Comparison of ENCODE assay signal across 11 cellular contexts in the genomic region with DNA sequence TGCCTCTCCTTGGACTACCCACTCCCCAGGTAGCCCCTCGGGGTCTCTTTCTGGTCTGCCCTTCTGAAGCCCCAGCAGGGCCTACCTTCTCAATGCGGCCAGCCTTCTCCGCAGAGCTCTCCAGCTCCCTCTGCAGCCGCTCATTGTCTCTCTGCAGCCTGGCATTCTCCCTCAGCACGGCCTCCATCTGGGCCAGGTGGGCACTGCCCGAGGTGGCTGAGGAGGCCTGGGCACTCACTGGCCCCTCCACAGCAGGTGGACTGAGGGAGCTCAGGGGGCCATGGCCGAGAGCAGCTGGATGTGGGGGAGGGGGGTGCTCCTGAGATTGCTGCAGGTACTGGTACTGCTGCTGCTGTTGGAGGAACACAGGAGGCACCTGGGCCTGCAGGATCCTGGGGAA. TPM values are rescaled to one million over a fixed set of nuclear protein-coding genes. Genes with fewer than 3 reads are reported as not detected.
DNase-seq lines count a peak whose midpoint lies in the region; ATAC-seq, FAIRE-seq and TF ChIP-seq lines count a peak whose summit lies in the region.
"Had no signal": no experiment of that assay in that cellular context is flagged by ENCODE, and none has a peak within 500 bp of the region (broad histone marks: within the 10 kb centered on the region; RNA-seq: fewer than 3 reads in every experiment).

No MANE protein-coding gene starts in this region.

- FAIRE-seq in HepG2 (lab: Jason Lieb, UNC) = no peak
- FAIRE-seq: GM18507 had no signal

- TF ChIP-seq EP300 in HepG2 (IDR thresholded peaks at IDR 0.05; ENCODE audit: low read depth in 2 of 2, low read length in 2 of 2) (no peak), HepG2 (CRISPR knock-in tag; IDR thresholded peaks at IDR 0.05; ENCODE audit: borderline replicate concordance) (no peak)

- CTCF ChIA-PET in HepG2 (lab: Yijun Ruan, JAX; ENCODE audit: low intra/inter-chr PET ratio, low total read pairs) = no interaction called here

- H3K36me3 Mint-ChIP-seq in GM23338 (ENCODE audit: low read depth) = peaks cover 93% of the 10 kb centered on the region

- H3K4me1 Mint-ChIP-seq in GM23338 = peaks cover 70% of the 10 kb centered on the region

- POLR2A ChIA-PET in HepG2 (lab: Yijun Ruan, JAX) = interaction anchor here (0.5 to 1.5 kb wide), 4 partner anchors 9 to 58 kb away, joined by 3 to 9 read pairs (median 4); no protein-coding TSS in a partner anchor

- BruUV-seq in HepG2 (replicated peaks; lab: Mats Ljungman, UMichigan) = no TSS peak

- DNase-seq in GM23338 (ENCODE audit: low spot score) (no peak), body of pancreas (no peak), HepG2 (ENCODE audit: low spot score) (no peak), testis (no peak), amniotic stem cell (lab: John Stamatoyannopoulos, UW) (no peak)
- DNase-seq: SHP77 treated with DMSO at 0.1 percent for 48 hours had no signal

- H3K27ac ChIP-seq in GM23338 (ENCODE audit: low read depth) = no peak overlapping the region
- peak overlapping the region in 3 of 4 donors; percentile 98 to 99 (median 98) for H3K27ac ChIP-seq in body of pancreas
- no peak overlapping the region for H3K27ac ChIP-seq in HepG2 (ENCODE audit: extremely low read length, insufficient read depth, low read length)
- peak overlapping the region; percentile 98 for H3K27ac ChIP-seq in subcutaneous abdominal adipose tissue (ENCODE audit: low read depth, low read length)
- peak overlapping the region in 1 of 2 donors; percentile 14 for H3K27ac ChIP-seq in testis

- TF ChIP-seq CTCF in GM23338 (conservative IDR thresholded peaks at IDR 0.05; ENCODE audit: low read depth in 2 of 2) = peak; percentile 9 to 32; a peak in 2 of 4 replicates
- TF ChIP-seq CTCF in body of pancreas (IDR thresholded peaks at IDR 0.05) = no peak
- no peak for TF ChIP-seq CTCF in HepG2 (CRISPR knock-in tag; IDR thresholded peaks at IDR 0.05)
- no peak for TF ChIP-seq CTCF in testis (IDR thresholded peaks at IDR 0.05)

- H3K27ac Mint-ChIP-seq in GM23338 = no peak overlapping the region
- H3K27ac Mint-ChIP-seq: activated T-helper 2 cell treated with anti-CD3 and anti-CD28 coated beads, Interferon-gamma antibody, Interleukin-2, Interleukin-4, amounts not matched to agents 10 μg/mL and 5 μg/mL and 100 μg/mL, durations not matched to agents 14 hours and 24 hours and 36 hours had no signal

- peaks cover 48% of the 10 kb centered on the region for H3K36me3 ChIP-seq in GM23338 (ENCODE audit: insufficient read depth)
- H3K36me3 ChIP-seq in body of pancreas (replicated peaks in 1 of 2; ENCODE audit: insufficient read depth in 1 of 2, low read depth in 2 of 2) = peaks cover 4 to 12% of the 10 kb centered on the region in 2 donors
- peaks cover 58 to 91% of the 10 kb centered on the region in 2 experiments for H3K36me3 ChIP-seq in HepG2 (replicated peaks in 1 of 2; ENCODE audit: control insufficient read depth in 1 of 2, insufficient read depth in 2 of 2, low read length in 2 of 2)
- H3K36me3 ChIP-seq in subcutaneous abdominal adipose tissue (ENCODE audit: control insufficient read depth in 5 of 5, insufficient read depth in 5 of 5, low read length in 5 of 5) = peaks cover 2 to 93% (median 90%) of the 10 kb centered on the region in 5 donors
- H3K36me3 ChIP-seq in testis (ENCODE audit: low read depth, missing control alignments) = no peaks in the 10 kb centered on the region

- no peak for ATAC-seq in GM23338
- no peak for ATAC-seq in body of pancreas
- peak; percentile 4; the same call in 2 of the 3 replicates for ATAC-seq in HepG2
- no peak for ATAC-seq in GM19397 (IDR thresholded peaks at IDR 0.05; ENCODE audit: unreplicated experiment)
- ATAC-seq: activated CD4-positive, CD25-positive, alpha-beta regulatory T cell treated with anti-CD3 and anti-CD28 coated beads, Interleukin-2, amount 50 U/mL, for 24 hours had no signal

- no peaks in the 10 kb centered on the region for H3K9me2 ChIP-seq in GM23338 (ENCODE audit: insufficient read depth)

- H3K4me1 ChIP-seq in GM23338 (ENCODE audit: insufficient read depth) (peaks cover 40% of the 10 kb centered on the region), body of pancreas (peaks cover 93% of the 10 kb centered on the region), HepG2 (ENCODE audit: insufficient read depth, low read length) (peaks cover 58% of the 10 kb centered on the region), subcutaneous abdominal adipose tissue (ENCODE audit: control insufficient read depth in 5 of 5, insufficient read depth in 5 of 5, low read length in 5 of 5) (peaks cover 55 to 100% (median 98%) of the 10 kb centered on the region in 5 donors), testis (peaks cover 40% of the 10 kb centered on the region)

- H3F3A ChIP-seq in GM23338 (replicated peaks; ENCODE audit: low read depth) = peaks cover 36% of the 10 kb centered on the region

- no peak overlapping the region for H3K9ac ChIP-seq in HepG2 (ENCODE audit: insufficient read depth, low read depth, low read length)
- H3K9ac ChIP-seq in subcutaneous abdominal adipose tissue (ENCODE audit: low read length in 5 of 5) = no peak overlapping the region

- no peak overlapping the region for H3K4me3 ChIP-seq in GM23338
- no peak overlapping the region for H3K4me3 ChIP-seq in body of pancreas
- H3K4me3 ChIP-seq in HepG2 (replicated peaks in 1 of 3; ENCODE audit: insufficient read depth in 1 of 3, low read depth in 2 of 3, low read length in 3 of 3) = no peak overlapping the region
- H3K4me3 ChIP-seq in subcutaneous abdominal adipose tissue (ENCODE audit: low read depth in 1 of 5, low read length in 5 of 5) = peak overlapping the region in 2 of 5 donors; percentile 3 to 9
- H3K4me3 ChIP-seq in testis = no peak overlapping the region

- peaks cover 4% of the 10 kb centered on the region; the same call in 1 of the 2 replicates for H3K27me3 ChIP-seq in GM23338 (ENCODE audit: insufficient read depth)
- H3K27me3 ChIP-seq in body of pancreas = no peaks in the 10 kb centered on the region
- no peaks in the 10 kb centered on the region for H3K27me3 ChIP-seq in HepG2 (ENCODE audit: control insufficient read depth in 1 of 2, insufficient read depth in 2 of 2, low read length in 2 of 2)
- H3K27me3 ChIP-seq in subcutaneous abdominal adipose tissue (ENCODE audit: control insufficient read depth in 5 of 5, insufficient read depth in 4 of 5, low read length in 5 of 5) = no peaks in the 10 kb centered on the region
- H3K27me3 ChIP-seq in testis = no peaks in the 10 kb centered on the region

- H2AFZ ChIP-seq in GM23338 = no peak overlapping the region
- H2AFZ ChIP-seq in HepG2 (ENCODE audit: low read length) = no peak overlapping the region

- intact Hi-C loops in body of pancreas (cut with DNase I) (loop anchor here (5.0 kb wide), 1 partner anchor 50 kb away; no protein-coding TSS in a partner anchor), HepG2 (cut with micrococcal nuclease; ENCODE audit: unreplicated experiment) (no loop called here), testis (cut with DNase I; ENCODE audit: low total_unique reads) (no loop called here)

- H4K20me1 ChIP-seq in GM23338 (replicated peaks; ENCODE audit: insufficient read depth) (peaks cover 38% of the 10 kb centered on the region), HepG2 (ENCODE audit: insufficient read depth, low read length) (peaks cover 21% of the 10 kb centered on the region)

- peaks cover 21% of the 10 kb centered on the region for H3K27me3 Mint-ChIP-seq in GM23338 (ENCODE audit: insufficient read depth, low read depth, poor library complexity)

- H3K79me2 ChIP-seq in GM23338 (replicated peaks; ENCODE audit: insufficient read depth) = peaks cover 41% of the 10 kb centered on the region
- peaks cover 10% of the 10 kb centered on the region for H3K79me2 ChIP-seq in HepG2 (ENCODE audit: insufficient read depth, low read length)

- H3K4me3 Mint-ChIP-seq in GM23338 = no peak overlapping the region

- H3K9me3 ChIP-seq in body of pancreas (no peaks in the 10 kb centered on the region), HepG2 (ENCODE audit: low read length) (no peaks in the 10 kb centered on the region), subcutaneous abdominal adipose tissue (ENCODE audit: control insufficient read depth in 5 of 5, low read length in 5 of 5) (no peaks in the 10 kb centered on the region), testis (no peaks in the 10 kb centered on the region)

- no peaks in the 10 kb centered on the region; the same call in 2 of the 3 replicates for H3K9me3 Mint-ChIP-seq in GM23338
- H3K9me3 Mint-ChIP-seq: activated T-helper 2 cell treated with anti-CD3 and anti-CD28 coated beads, Interferon-gamma antibody, Interleukin-2, Interleukin-4, amounts not matched to agents 10 μg/mL and 5 μg/mL and 100 μg/mL, durations not matched to agents 14 hours and 24 hours and 36 hours had no signal

- TF ChIP-seq POLR2A in body of pancreas (IDR thresholded peaks at IDR 0.05) (no peak), HepG2 (IDR thresholded peaks at IDR 0.05; ENCODE audit: insufficient read depth in 1 of 2, low read depth in 2 of 2, low read length in 2 of 2) (no peak; a peak in 1 of 4 replicates), testis (IDR thresholded peaks at IDR 0.05) (no peak)

- no peak for TF ChIP-seq RAD21 in HepG2 (CRISPR knock-in tag; IDR thresholded peaks at IDR 0.05)

- 64 to 92% methylated on average over 4 to 7 of the region's 7 CpGs for WGBS in body of pancreas, 2 donors
- 87% methylated on average over 3 of the region's 7 CpGs for WGBS in HepG2 (ENCODE audit: low lambda C conversion rate)
- WGBS in testis, 2 donors = 73 to 83% methylated on average over 3 to 7 of the region's 7 CpGs

- in situ Hi-C loops in HepG2 (cut with HindIII; ENCODE audit: extremely low pct_ligation_motif_present, low pct_unique_long_range_greater_than_20kb) = no loop called here

- H3K4me2 ChIP-seq in GM23338 = no peak overlapping the region
- H3K4me2 ChIP-seq in HepG2 (ENCODE audit: low read depth, low read length) = no peak overlapping the region

RNA-seq across cellular contexts. Expression of gene AMOTL2, which starts 6.8 kb away (rescaled TPM):
- total RNA-seq in GM23338 (2014; rRNA removed; shearing (Covaris generic)) = 96.2 and 102 TPM in 2 replicates
- polyA plus RNA-seq in GM23338 (2016; fragmentation: Nextera tagmentation; extraction: Ambion mirVana) (17.4 and 17.9 TPM in 2 replicates), HepG2 (2011; rRNA removed) (14.0 and 18.5 TPM in 2 replicates), testis (ENCODE audit: insufficient read depth, low read depth, low replicate concordance) (19.6 TPM)
- total RNA-seq in body of pancreas (10 to 100 TPM; 65.1 to 71.5 TPM), HepG2 (2016; rRNA removed; fragmentation: Illumina TruSeq; extraction: Trizol) (11.5 and 17.3 TPM in 2 replicates), testis (10 to 100 TPM; 35.8 to 61.0 TPM)
- total RNA-seq in HepG2 (2016; cell fraction: cytosol; rRNA removed; fragmentation: Illumina TruSeq; extraction: Trizol; ENCODE audit: low read depth) = 1.3 and 1.8 TPM in 2 replicates
- 10.0 and 18.3 TPM in 2 replicates for total RNA-seq in HepG2 (2016; cell fraction: insoluble cytoplasmic fraction; rRNA removed; fragmentation: Illumina TruSeq; extraction: Trizol)
- 5.3 and 5.6 TPM in 2 replicates for total RNA-seq in HepG2 (2016; cell fraction: membrane; rRNA removed; fragmentation: Illumina TruSeq; extraction: Trizol)
- 25.6 and 30.4 TPM in 2 replicates for total RNA-seq in HepG2 (2016; cell fraction: nucleus; rRNA removed; fragmentation: Illumina TruSeq; extraction: Trizol)
- 7.7 and 10.7 TPM in 2 replicates for polyA plus RNA-seq in HepG2 (2011; cell fraction: cytosol; rRNA removed)
- 39.3 and 76.1 TPM in 2 replicates for polyA plus RNA-seq in HepG2 (2011; cell fraction: nucleus; rRNA removed)
- 5.4 and 7.4 TPM in 2 replicates for polyA plus RNA-seq in HepG2 (2012)
- 0.38 and 0.55 TPM in 2 replicates for polyA plus RNA-seq in HepG2 (2016; cell fraction: cytosol; fragmentation: Illumina TruSeq; extraction: Trizol; ENCODE audit: low read depth)
- 8.6 and 12.7 TPM in 2 replicates for polyA plus RNA-seq in HepG2 (2016; cell fraction: insoluble cytoplasmic fraction; fragmentation: Illumina TruSeq; extraction: Trizol; ENCODE audit: low read depth)
- 1.5 and 1.7 TPM in 2 replicates for polyA plus RNA-seq in HepG2 (2016; cell fraction: membrane; fragmentation: Illumina TruSeq; extraction: Trizol; ENCODE audit: low read depth)
- polyA plus RNA-seq in HepG2 (2016; cell fraction: nucleus; fragmentation: Illumina TruSeq; extraction: Trizol; ENCODE audit: insufficient read depth, low read depth) = 19.3 and 21.2 TPM in 2 replicates
- 47.5 and 50.2 TPM in 2 replicates for polyA minus RNA-seq in HepG2 (2011; rRNA and poly(A)+ RNA removed; ENCODE audit: low replicate concordance)
- 12.3 and 13.8 TPM in 2 replicates for polyA minus RNA-seq in HepG2 (2011; cell fraction: cytosol; rRNA and poly(A)+ RNA removed)
- 44.1 and 53.9 TPM in 2 replicates for polyA minus RNA-seq in HepG2 (2011; cell fraction: nucleus; rRNA and poly(A)+ RNA removed)
- total RNA-seq: activated T-helper 2 cell treated with anti-CD3 and anti-CD28 coated beads, Interferon-gamma antibody, Interleukin-2, Interleukin-4, amounts not matched to agents 10 μg/mL and 5 μg/mL and 100 μg/mL, durations not matched to agents 14 hours and 24 hours and 36 hours had no signal

Comparison
In these comparisons a context has a peak if more than half of its experiments do, and no peak if none do; other contexts are left out.
1. H3K27ac ChIP-seq: peak in body of pancreas (3 of 4) and subcutaneous abdominal adipose tissue (single experiment); none in GM23338 (single experiment) and HepG2 (single experiment).
2. CTCF ChIP-seq: peak in GM23338 (2 of 2); none in body of pancreas (0 of 7), HepG2 (single experiment) and testis (0 of 3).